In the genomic region with DNA sequence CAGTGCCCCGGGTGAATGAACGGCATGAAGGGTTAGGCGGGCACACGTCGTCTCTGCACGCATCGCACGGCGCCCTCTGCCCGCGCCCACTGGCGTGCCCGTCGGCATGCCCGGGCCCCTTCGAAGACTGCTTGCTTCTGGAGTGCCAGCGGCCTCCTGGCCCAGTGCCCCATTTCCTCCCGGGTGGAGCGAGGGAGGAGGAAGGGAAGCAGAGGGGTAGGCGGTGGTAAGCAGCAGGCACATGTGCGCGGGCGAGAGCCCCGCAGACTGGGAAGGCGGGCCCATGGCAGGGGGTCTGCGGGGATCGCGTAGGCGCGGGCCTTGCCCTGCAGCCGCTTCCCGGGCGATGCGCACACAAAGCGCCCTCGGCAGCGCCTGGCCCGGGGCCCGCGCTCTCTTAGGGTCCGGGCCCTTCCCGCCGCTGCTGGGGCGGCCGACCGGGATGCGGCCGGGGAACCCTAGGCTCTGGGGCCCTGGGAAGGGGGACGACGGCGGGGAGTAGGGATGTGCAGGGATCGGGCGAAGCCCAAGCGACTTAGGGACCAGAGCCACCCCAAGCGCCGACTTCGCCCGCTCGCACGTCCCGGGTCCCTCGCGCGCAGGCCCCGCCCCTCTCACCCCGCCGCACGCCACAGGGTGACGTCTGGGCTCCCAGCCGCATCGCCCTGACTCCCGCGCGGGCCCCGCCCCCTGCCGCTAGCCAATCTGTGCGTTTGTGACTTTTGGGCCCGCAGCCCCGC, we compare ENCODE assay signal across 8 cellular contexts.
DNase-seq lines count a peak whose midpoint lies in the region; ATAC-seq and TF ChIP-seq lines count a peak whose summit lies in the region.

No MANE protein-coding gene starts in this region.

- H3K27me3 ChIP-seq in DOHH2 (ENCODE audit: control insufficient read depth, low read length) = no peaks in the 10 kb centered on the region
- H3K27me3 ChIP-seq in MM.1S (replicated peaks; ENCODE audit: insufficient read depth, low read length) = no peaks in the 10 kb centered on the region
- H3K27me3 ChIP-seq in parathyroid adenoma (ENCODE audit: control insufficient read depth, insufficient read depth, low read length) = no peaks in the 10 kb centered on the region

- H3K4me2 ChIP-seq in DOHH2 (ENCODE audit: low read length) (peak overlapping the region; percentile 78), MM.1S (ENCODE audit: low read depth, low read length) (peak overlapping the region; percentile 82), parathyroid adenoma (ENCODE audit: low read length) (peak overlapping the region; percentile 80)

- H3K27ac ChIP-seq in DOHH2 (ENCODE audit: low read depth, low read length) = peak overlapping the region; percentile 67
- H3K27ac ChIP-seq in MM.1S (ENCODE audit: low read length) = peak overlapping the region; percentile 92
- H3K27ac ChIP-seq in parathyroid adenoma = peak overlapping the region; percentile 90

- H3K4me1 ChIP-seq in DOHH2 (ENCODE audit: control insufficient read depth, low read length) (peaks cover 43% of the 10 kb centered on the region), MM.1S (ENCODE audit: low read length) (peaks cover 6% of the 10 kb centered on the region; the same call in 1 of the 2 replicates), parathyroid adenoma (no peaks in the 10 kb centered on the region)

- no peaks in the 10 kb centered on the region for H3K9me3 Mint-ChIP-seq in activated naive CD4-positive, alpha-beta T cell treated with anti-CD3 and anti-CD28 coated beads, Interleukin-2, amount 10 ng/mL, durations not matched to agents 7 days and 5 days

- H3K4me3 Mint-ChIP-seq in activated naive CD4-positive, alpha-beta T cell treated with anti-CD3 and anti-CD28 coated beads, Interleukin-2, amount 10 ng/mL, durations not matched to agents 7 days and 5 days = peak overlapping the region; percentile 77

- H3K9ac ChIP-seq in MM.1S (ENCODE audit: low read length) (peak overlapping the region; percentile 89), parathyroid adenoma (peak overlapping the region; percentile 67)

- H4K20me1 ChIP-seq in DOHH2 (ENCODE audit: control insufficient read depth, insufficient read depth, low read depth, low read length) = no peaks in the 10 kb centered on the region
- H4K20me1 ChIP-seq in MM.1S (ENCODE audit: insufficient read depth, low read length) = no peaks in the 10 kb centered on the region

- H3F3A ChIP-seq in DOHH2 (ENCODE audit: control insufficient read depth, insufficient read depth) (no peaks in the 10 kb centered on the region), MM.1S (ENCODE audit: insufficient read depth, low read length) (peaks cover 4% of the 10 kb centered on the region; the same call in 1 of the 2 replicates)

- peak; percentile 1 for ATAC-seq in GM21447 (IDR thresholded peaks at IDR 0.05; ENCODE audit: unreplicated experiment)

- no peak for TF ChIP-seq CTCF in DOHH2 (IDR thresholded peaks at IDR 0.05; ENCODE audit: low read depth, low read length, poor library complexity, severe bottlenecking)
- TF ChIP-seq CTCF in MM.1S (IDR thresholded peaks at IDR 0.05; ENCODE audit: low read length) = no peak
- no peak for TF ChIP-seq CTCF in parathyroid adenoma (IDR thresholded peaks at IDR 0.05)

- peaks cover 29% of the 10 kb centered on the region for H3K4me1 Mint-ChIP-seq in activated naive CD4-positive, alpha-beta T cell treated with anti-CD3 and anti-CD28 coated beads, Interleukin-2, amount 10 ng/mL, durations not matched to agents 7 days and 5 days

- peak overlapping the region; percentile 70 for H3K4me3 ChIP-seq in DOHH2 (ENCODE audit: low read length)
- peak overlapping the region; percentile 60 for H3K4me3 ChIP-seq in MM.1S (ENCODE audit: low read length)
- peak overlapping the region; percentile 57 for H3K4me3 ChIP-seq in parathyroid adenoma (ENCODE audit: low read depth, low read length)

- peaks cover 6% of the 10 kb centered on the region for H3K36me3 Mint-ChIP-seq in activated naive CD4-positive, alpha-beta T cell treated with anti-CD3 and anti-CD28 coated beads, Interleukin-2, amount 10 ng/mL, durations not matched to agents 7 days and 5 days

- H2AFZ ChIP-seq in MM.1S (ENCODE audit: low read length) = no peak overlapping the region; the same call in 1 of the 2 replicates
- peak overlapping the region; percentile 81 for H2AFZ ChIP-seq in parathyroid adenoma

- H3K9me2 ChIP-seq in DOHH2 (replicated peaks; ENCODE audit: control insufficient read depth, low read length) (no peaks in the 10 kb centered on the region), MM.1S (replicated peaks; ENCODE audit: insufficient read depth, low read length) (no peaks in the 10 kb centered on the region)

- no peaks in the 10 kb centered on the region for H3K9me3 ChIP-seq in DOHH2 (ENCODE audit: control insufficient read depth, insufficient read depth, low read length)
- H3K9me3 ChIP-seq in MM.1S (replicated peaks; ENCODE audit: insufficient read depth, low read length) = no peaks in the 10 kb centered on the region
- H3K9me3 ChIP-seq in parathyroid adenoma (ENCODE audit: control insufficient read depth, low read length) = no peaks in the 10 kb centered on the region

- H3K27ac Mint-ChIP-seq in activated naive CD4-positive, alpha-beta T cell treated with anti-CD3 and anti-CD28 coated beads, Interleukin-2, amount 10 ng/mL, durations not matched to agents 7 days and 5 days = peak overlapping the region; percentile 91

- H3K36me3 ChIP-seq in DOHH2 (ENCODE audit: control insufficient read depth, low read length) (peaks cover 15% of the 10 kb centered on the region), MM.1S (replicated peaks; ENCODE audit: insufficient read depth, low read length) (no peaks in the 10 kb centered on the region), parathyroid adenoma (ENCODE audit: control insufficient read depth, insufficient read depth, low read length) (no peaks in the 10 kb centered on the region)

- CTCF ChIA-PET in activated naive CD4-positive, alpha-beta T cell treated with anti-CD3 and anti-CD28 coated beads, Interleukin-2, amount 10 ng/mL, durations not matched to agents 7 days and 5 days (lab: Charles Lee) = no interaction called here

- H3K79me2 ChIP-seq in DOHH2 (ENCODE audit: control insufficient read depth, low read length) = peaks cover 18% of the 10 kb centered on the region
- peaks cover 19% of the 10 kb centered on the region for H3K79me2 ChIP-seq in MM.1S (ENCODE audit: low read length)
- H3K79me2 ChIP-seq in parathyroid adenoma = no peaks in the 10 kb centered on the region

- no peak for DNase-seq in MM.1S
- peak; percentile 51 for DNase-seq in activated naive CD4-positive, alpha-beta T cell treated with anti-CD3 and anti-CD28 coated beads, Interleukin-2, amount 10 ng/mL, durations not matched to agents 7 days and 5 days
- peak; percentile 54 for DNase-seq in glomerular visceral epithelial cell (ENCODE audit: extremely low spot score)
- no peak for DNase-seq in RKO (ENCODE audit: low spot score)
- DNase-seq in NCI-H187 treated with DMSO at 0.1 percent for 48 hours (lab: John Stamatoyannopoulos, UW) = no peak

- H3K27me3 Mint-ChIP-seq in activated naive CD4-positive, alpha-beta T cell treated with anti-CD3 and anti-CD28 coated beads, Interleukin-2, amount 10 ng/mL, durations not matched to agents 7 days and 5 days = no peaks in the 10 kb centered on the region

Comparison
In these comparisons a context has a peak if more than half of its experiments do, and no peak if none do; other contexts are left out.
1. DNase-seq: peak in activated naive CD4-positive, alpha-beta T cell treated with anti-CD3 and anti-CD28 coated beads, Interleukin-2, amount 10 ng/mL, durations not matched to agents 7 days and 5 days (single experiment) and glomerular visceral epithelial cell (single experiment); none in MM.1S (single experiment), RKO (single experiment) and NCI-H187 treated with DMSO at 0.1 percent for 48 hours (single experiment).
2. Peak in every context shown above with its lines, with median percentiles within 50 percentile points of each other: H3K27ac ChIP-seq, H3K4me2 ChIP-seq and H3K4me3 ChIP-seq.